9 cellular contexts compared by ENCODE assay signal in the genomic region with DNA sequence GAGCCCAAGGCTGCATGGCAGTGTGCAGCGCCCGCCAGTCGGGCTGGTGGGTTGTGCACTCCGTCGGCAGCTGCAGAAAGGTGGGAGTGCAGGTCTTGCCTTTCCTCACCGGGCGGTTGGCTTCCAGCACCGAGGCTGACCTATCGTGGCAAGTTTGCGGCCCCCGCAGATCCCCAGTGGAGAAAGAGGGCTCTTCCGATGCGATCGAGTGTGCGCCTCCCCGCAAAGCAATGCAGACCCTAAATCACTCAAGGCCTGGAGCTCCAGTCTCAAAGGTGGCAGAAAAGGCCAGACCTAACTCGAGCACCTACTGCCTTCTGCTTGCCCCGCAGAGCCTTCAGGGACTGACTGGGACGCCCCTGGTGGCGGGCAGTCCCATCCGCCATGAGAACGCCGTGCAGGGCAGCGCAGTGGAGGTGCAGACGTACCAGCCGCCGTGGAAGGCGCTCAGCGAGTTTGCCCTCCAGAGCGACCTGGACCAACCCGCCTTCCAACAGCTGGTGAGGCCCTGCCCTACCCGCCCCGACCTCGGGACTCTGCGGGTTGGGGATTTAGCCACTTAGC. TPM values are rescaled to one million over a fixed set of nuclear protein-coding genes. Genes with fewer than 3 reads are reported as not detected.
DNase-seq lines count a peak whose midpoint lies in the region; ATAC-seq and TF ChIP-seq lines count a peak whose summit lies in the region.
"Had no signal": no experiment of that assay in that cellular context is flagged by ENCODE, and none has a peak within 500 bp of the region (broad histone marks: within the 10 kb centered on the region; RNA-seq: fewer than 3 reads in every experiment).

No MANE protein-coding gene starts in this region.

- H3K27me3 ChIP-seq in smooth muscle cell (ENCODE audit: low read depth) = peaks cover 100% of the 10 kb centered on the region

- H3K36me3 ChIP-seq in smooth muscle cell (ENCODE audit: low read depth) = no peaks in the 10 kb centered on the region

- H3K9me3 Mint-ChIP-seq in activated CD8-positive, alpha-beta T cell treated with anti-CD3 and anti-CD28 coated beads for 36 hours = no peaks in the 10 kb centered on the region
- peaks cover 38% of the 10 kb centered on the region for H3K9me3 Mint-ChIP-seq in glutamatergic neuron (ENCODE audit: unreplicated experiment)

- H3K4me3 ChIP-seq in smooth muscle cell = peak overlapping the region; percentile 45

- no peak overlapping the region for H2AFZ ChIP-seq in smooth muscle cell (ENCODE audit: low read depth)

- peaks cover 29% of the 10 kb centered on the region for H4K20me1 ChIP-seq in smooth muscle cell (ENCODE audit: low read depth)

- WGBS in smooth muscle cell (ENCODE audit: low lambda C conversion rate) = 4% methylated on average over 34 of the region's 35 CpGs

- H3K79me2 ChIP-seq in smooth muscle cell (ENCODE audit: low read depth) = no peaks in the 10 kb centered on the region

- POLR2A ChIA-PET in activated CD8-positive, alpha-beta T cell treated with anti-CD3 and anti-CD28 coated beads for 36 hours (lab: Charles Lee) = interaction anchor here (0.8 to 1.6 kb wide), 3 partner anchors 9 to 48 kb away, joined by 3 read pairs; a partner anchor contains a TSS

- H3K9ac ChIP-seq in smooth muscle cell (ENCODE audit: low read depth) = no peak overlapping the region

- H3K4me1 Mint-ChIP-seq in activated CD8-positive, alpha-beta T cell treated with anti-CD3 and anti-CD28 coated beads for 36 hours (ENCODE audit: low read depth) = peaks cover 47% of the 10 kb centered on the region
- H3K4me1 Mint-ChIP-seq in glutamatergic neuron (ENCODE audit: low read depth, unreplicated experiment) = peaks cover 26% of the 10 kb centered on the region

- intact Hi-C loops in activated CD8-positive, alpha-beta T cell treated with anti-CD3 and anti-CD28 coated beads for 36 hours (cut with micrococcal nuclease) = no loop called here

- no peaks in the 10 kb centered on the region for H3K9me3 ChIP-seq in smooth muscle cell (replicated peaks; ENCODE audit: low read depth)

- peak; percentile 54 for ATAC-seq in activated CD8-positive, alpha-beta T cell treated with anti-CD3 and anti-CD28 coated beads for 36 hours

- H3K4me1 ChIP-seq in smooth muscle cell (ENCODE audit: low read depth) = peaks cover 40% of the 10 kb centered on the region

- no peaks in the 10 kb centered on the region for H3K36me3 Mint-ChIP-seq in activated CD8-positive, alpha-beta T cell treated with anti-CD3 and anti-CD28 coated beads for 36 hours (ENCODE audit: low read depth)
- H3K36me3 Mint-ChIP-seq in glutamatergic neuron (ENCODE audit: unreplicated experiment) = peaks cover 16% of the 10 kb centered on the region

- H3F3A ChIP-seq in smooth muscle cell (ENCODE audit: low read depth) = no peaks in the 10 kb centered on the region

- H3K4me3 Mint-ChIP-seq in activated CD8-positive, alpha-beta T cell treated with anti-CD3 and anti-CD28 coated beads for 36 hours = peak overlapping the region; percentile 71
- H3K4me3 Mint-ChIP-seq in glutamatergic neuron (ENCODE audit: unreplicated experiment) = peak overlapping the region; percentile 93

- peaks cover 80% of the 10 kb centered on the region for H3K27me3 Mint-ChIP-seq in activated CD8-positive, alpha-beta T cell treated with anti-CD3 and anti-CD28 coated beads for 36 hours
- H3K27me3 Mint-ChIP-seq in glutamatergic neuron (ENCODE audit: unreplicated experiment) = peaks cover 51% of the 10 kb centered on the region

- no peak overlapping the region for H3K27ac Mint-ChIP-seq in activated CD8-positive, alpha-beta T cell treated with anti-CD3 and anti-CD28 coated beads for 36 hours
- peak overlapping the region; percentile 53 for H3K27ac Mint-ChIP-seq in glutamatergic neuron (ENCODE audit: unreplicated experiment)

- H3K4me2 ChIP-seq in smooth muscle cell = peak overlapping the region; percentile 78

- TF ChIP-seq CTCF in activated CD8-positive, alpha-beta T cell treated with anti-CD3 and anti-CD28 coated beads for 36 hours (IDR thresholded peaks at IDR 0.05) = peak; percentile 39
- TF ChIP-seq CTCF in glutamatergic neuron (IDR thresholded peaks at IDR 0.05; ENCODE audit: partially characterized antibody, unreplicated experiment) (peak; percentile 28), smooth muscle cell (IDR thresholded peaks at IDR 0.05; ENCODE audit: borderline replicate concordance, insufficient read depth, poor library complexity, severe bottlenecking) (no peak)

- DNase-seq in activated T-cell treated with anti-CD3 and anti-CD28 coated beads for 48 hours (ENCODE audit: low read depth) = peak; percentile 54
- DNase-seq in activated T-cell treated with anti-CD3 and anti-CD28 coated beads for 4 hours = no peak
- DNase-seq in activated CD8-positive, alpha-beta T cell treated with anti-CD3 and anti-CD28 coated beads for 36 hours = peak; percentile 64
- DNase-seq in glutamatergic neuron = peak; percentile 56
- no peak for DNase-seq in smooth muscle cell (lab: John Stamatoyannopoulos, UW; ENCODE audit: unreplicated experiment)
- DNase-seq in SKM-1 (lab: John Stamatoyannopoulos, UW; ENCODE audit: unreplicated experiment) = no peak
- DNase-seq in occipital lobe (lab: John Stamatoyannopoulos, UW) = no peak
- DNase-seq in SIG-M5 (lab: John Stamatoyannopoulos, UW) = no peak
- DNase-seq: DND-41 had no signal

- CTCF ChIA-PET in activated CD8-positive, alpha-beta T cell treated with anti-CD3 and anti-CD28 coated beads for 36 hours (lab: Charles Lee) = interaction anchor here (0.8 to 1.0 kb wide), 2 partner anchors 105 to 1202 kb away, joined by 3 to 4 read pairs; no protein-coding TSS in a partner anchor

- H3K27ac ChIP-seq in smooth muscle cell (ENCODE audit: low read depth) = no peak overlapping the region

RNA-seq across cellular contexts. Expression of a gene that starts 4.3 kb away (rescaled TPM):
- total RNA-seq in activated CD8-positive, alpha-beta T cell treated with anti-CD3 and anti-CD28 coated beads for 36 hours = under 1 TPM in 1 of 2 experiments, not detected in 1; 0.22 TPM
- total RNA-seq in glutamatergic neuron (ENCODE audit: unreplicated experiment) (78.7 TPM), smooth muscle cell (0.22 and 0.45 TPM in 2 replicates), occipital lobe (not detected)
- 0.35 TPM in 1 of 2 replicates, not detected in the other for polyA plus RNA-seq in smooth muscle cell

RNA-seq across cellular contexts. Expression of a gene that starts 29.6 kb away (rescaled TPM):
- total RNA-seq in activated CD8-positive, alpha-beta T cell treated with anti-CD3 and anti-CD28 coated beads for 36 hours = 100 to 1,000 TPM; 159 to 164 TPM
- 144 TPM for total RNA-seq in glutamatergic neuron (ENCODE audit: unreplicated experiment)
- total RNA-seq in smooth muscle cell = 79.4 and 98.0 TPM in 2 replicates
- polyA plus RNA-seq in smooth muscle cell = 110 and 119 TPM in 2 replicates
- 66.3 TPM for total RNA-seq in occipital lobe

Comparison
In these comparisons a context has a peak if more than half of its experiments do, and no peak if none do; other contexts are left out.
1. DNase-seq: peak in activated T-cell treated with anti-CD3 and anti-CD28 coated beads for 48 hours (single experiment), activated CD8-positive, alpha-beta T cell treated with anti-CD3 and anti-CD28 coated beads for 36 hours (single experiment) and glutamatergic neuron (single experiment); none in activated T-cell treated with anti-CD3 and anti-CD28 coated beads for 4 hours (single experiment), smooth muscle cell (single experiment), SKM-1 (single experiment), occipital lobe (single experiment) and SIG-M5 (single experiment).
2. RNA of a gene that starts 4.3 kb away (total RNA-seq): 78.7 TPM in glutamatergic neuron (single experiment); 0.22 to 0.45 TPM in smooth muscle cell, 0.22 TPM in activated CD8-positive, alpha-beta T cell treated with anti-CD3 and anti-CD28 coated beads for 36 hours and not detected in occipital lobe (single experiment); every median in the first group is over 10 times any median in the second.